In the genomic region with DNA sequence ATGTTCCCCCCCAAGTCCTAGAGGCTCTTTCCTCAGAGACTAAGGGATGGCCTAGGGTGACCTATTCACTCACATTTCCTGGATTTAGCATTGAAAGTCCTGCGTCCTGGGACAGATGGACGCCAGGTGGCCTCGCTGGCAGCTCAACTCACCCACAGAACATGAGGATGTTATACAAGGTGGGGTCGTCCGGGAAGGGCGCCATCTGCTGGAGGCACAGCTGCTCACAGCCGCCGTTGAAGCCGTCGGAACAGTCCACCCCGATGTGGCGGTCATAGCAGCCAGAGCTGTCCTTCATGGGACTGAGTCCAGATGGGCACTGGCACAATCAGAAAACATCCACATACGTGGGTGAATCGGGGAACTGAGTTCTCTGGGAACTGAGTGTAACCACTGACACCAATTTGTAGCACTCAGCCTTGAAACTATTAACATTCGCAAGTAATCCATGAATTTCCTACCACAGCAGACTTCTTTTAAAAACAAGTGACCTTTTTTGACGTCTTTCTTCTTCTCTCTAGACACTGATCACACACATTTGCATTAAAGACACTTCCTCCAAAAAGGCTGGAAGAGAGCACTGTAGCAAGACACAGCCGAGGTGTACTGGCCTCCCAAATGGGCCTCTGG, we compare ENCODE assay signal across 1 cellular context.
TF ChIP-seq lines count a peak whose summit lies in the region.

No MANE protein-coding gene starts in this region.

TF ChIP-seq in endothelial cell of umbilical vein, 7 proteins besides CTCF, POLR2A, EP300 and RAD21 (continued from another document):
- TF ChIP-seq FOS (IDR thresholded peaks at IDR 0.05; ENCODE audit: borderline replicate concordance, insufficient read depth, low read length) = no peak
- TF ChIP-seq, protein P1, sequence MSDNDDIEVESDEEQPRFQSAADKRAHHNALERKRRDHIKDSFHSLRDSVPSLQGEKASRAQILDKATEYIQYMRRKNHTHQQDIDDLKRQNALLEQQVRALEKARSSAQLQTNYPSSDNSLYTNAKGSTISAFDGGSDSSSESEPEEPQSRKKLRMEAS (IDR thresholded peaks at IDR 0.05; ENCODE audit: insufficient read depth, insufficient read length) = no peak
- TF ChIP-seq POLR2AphosphoS5 (IDR thresholded peaks at IDR 0.05; ENCODE audit: insufficient read depth, low read depth, low read length) = no peak
